Comparison of ENCODE assay signal across 9 cellular contexts in genomic region chr9:88651682-88652633, GRCh38.
A peak's percentile ranks its signal among the peaks of the same experiment; 100 is the strongest.
DNase-seq lines count a peak whose midpoint lies in the region; ATAC-seq, FAIRE-seq and TF ChIP-seq lines count a peak whose summit lies in the region.
"Had no signal": no experiment of that assay in that cellular context is flagged by ENCODE, and none has a peak within 500 bp of the region (broad histone marks: within the 10 kb centered on the region; RNA-seq: fewer than 3 reads in every experiment).

No MANE protein-coding gene starts in this region.

- POLR2A ChIA-PET in A549 (lab: Yijun Ruan, JAX) = no interaction called here

- 23% methylated on average over 10 of the region's 10 CpGs for WGBS in A549 (ENCODE audit: missing lambda C conversion rate)

- H3K9me3 ChIP-seq in A549 = no peaks in the 10 kb centered on the region

- FAIRE-seq in A549 (lab: Jason Lieb, UNC) = no peak

- H3K4me2 ChIP-seq in A549 = peak overlapping the region; percentile 64

- ATAC-seq in A549 = peak; percentile 96 to 98
- ATAC-seq in esophagus mucosa = peak; percentile 82
- ATAC-seq in GM18498 (IDR thresholded peaks at IDR 0.05; ENCODE audit: unreplicated experiment) = no peak
- ATAC-seq in GM19452 (IDR thresholded peaks at IDR 0.05; ENCODE audit: unreplicated experiment) = no peak
- no peak for ATAC-seq in HG03135 (IDR thresholded peaks at IDR 0.05; ENCODE audit: unreplicated experiment)

- TF ChIP-seq EP300 in A549 (IDR thresholded peaks at IDR 0.05) = peak in 1 of 2 experiments; percentile 35; a peak in 1 of 5 replicates

- DNase-seq in A549 (ENCODE audit: low read depth in 1 of 2, low spot score in 1 of 2) (peak; percentile 67 to 83), NCI-H460 (ENCODE audit: extremely low read depth, low read depth) (peak; percentile 11), mucosa of gallbladder (ENCODE audit: low spot score) (peak; percentile 82), T-helper 1 cell (no peak)

- peaks cover 32% of the 10 kb centered on the region for H3K4me1 ChIP-seq in A549

- TF ChIP-seq RAD21 in A549 (conservative IDR thresholded peaks at IDR 0.05 in 1 of 2, IDR thresholded peaks at IDR 0.05 in 1 of 2) = peak; percentile 20 to 23; a peak in 2 of 5 replicates

- H3K27ac ChIP-seq in A549 = peak overlapping the region; percentile 73 to 81
- H3K27ac ChIP-seq: C4-2B had no signal

- no peak for TF ChIP-seq CTCF in A549 (IDR thresholded peaks at IDR 0.05)

- H3K4me3 ChIP-seq in A549 = no peak overlapping the region

- CTCF ChIA-PET in A549 (lab: Yijun Ruan, JAX) = interaction anchor here (0.8 to 2.6 kb wide), 4 partner anchors 10 to 59 kb away, joined by 3 to 9 read pairs (median 5); no protein-coding TSS in a partner anchor

- no peak for TF ChIP-seq POLR2A in A549 (IDR thresholded peaks at IDR 0.05; ENCODE audit: low read length)

TF ChIP-seq in A549, 52 proteins besides CTCF, POLR2A, EP300 and RAD21 (continues in another document):
- TF ChIP-seq ESRRA (IDR thresholded peaks at IDR 0.05; ENCODE audit: borderline replicate concordance, low read length) (no peak), JUN (IDR thresholded peaks at IDR 0.05) (peak in 1 of 2 experiments; percentile 52; a peak in 2 of 5 replicates), HOXA7 (CRISPR knock-in tag; IDR thresholded peaks at IDR 0.05) (no peak), CEBPB (IDR thresholded peaks at IDR 0.05) (peak; percentile 77 to 93), CHD2 (IDR thresholded peaks at IDR 0.05; ENCODE audit: low read length, partially characterized antibody) (no peak), CBX8 (IDR thresholded peaks at IDR 0.05) (no peak), SMC3 (IDR thresholded peaks at IDR 0.05) (0 out of 3 replicates have a peak, but pooled peaks have one; percentile 8), REST (IDR thresholded peaks at IDR 0.05) (no peak), EHF (CRISPR knock-in tag; IDR thresholded peaks at IDR 0.05) (no peak), PHF8 (IDR thresholded peaks at IDR 0.05; ENCODE audit: borderline replicate concordance, low read depth) (no peak), PBX3 (IDR thresholded peaks at IDR 0.05) (no peak), KDM5A (IDR thresholded peaks at IDR 0.05) (no peak), RFX5 (IDR thresholded peaks at IDR 0.05) (no peak), ELK1 (IDR thresholded peaks at IDR 0.05; ENCODE audit: low read depth, low read length) (no peak), HOXB13 (CRISPR knock-in tag; IDR thresholded peaks at IDR 0.05; ENCODE audit: low read depth) (no peak), BHLHE40 (IDR thresholded peaks at IDR 0.05; ENCODE audit: low read depth, low read length) (no peak), MYC (IDR thresholded peaks at IDR 0.05; ENCODE audit: borderline replicate concordance, low read length) (peak; percentile 44; the same call in 1 of the 2 replicates), HOXB5 (CRISPR knock-in tag; IDR thresholded peaks at IDR 0.05) (no peak; the same call in 1 of the 2 replicates), E2F6 (IDR thresholded peaks at IDR 0.05; ENCODE audit: borderline replicate concordance, low read depth) (peak; percentile 75; the same call in 1 of the 2 replicates), FOXS1 (CRISPR knock-in tag; IDR thresholded peaks at IDR 0.05) (peak; percentile 47; the same call in 1 of the 2 replicates), SREBF2 (IDR thresholded peaks at IDR 0.05) (no peak), NR3C1 (IDR thresholded peaks at IDR 0.05) (no peak), KDM1A (IDR thresholded peaks at IDR 0.05; ENCODE audit: low read depth) (no peak), MAFK (IDR thresholded peaks at IDR 0.05; ENCODE audit: partially characterized antibody) (peak; percentile 11), FOSL2 (IDR thresholded peaks at IDR 0.05) (no peak), FOSL2 (CRISPR knock-in tag; IDR thresholded peaks at IDR 0.05) (peak; percentile 71), NFE2L2 (conservative IDR thresholded peaks at IDR 0.05; ENCODE audit: low read length) (no peak), ZFP36 (IDR thresholded peaks at IDR 0.05; ENCODE audit: borderline replicate concordance, partially characterized antibody) (no peak), NPAS2 (CRISPR knock-in tag; IDR thresholded peaks at IDR 0.05; ENCODE audit: borderline replicate concordance) (no peak), MAZ (IDR thresholded peaks at IDR 0.05; ENCODE audit: borderline replicate concordance, low read depth, low read length) (no peak), GATA3 (IDR thresholded peaks at IDR 0.05; ENCODE audit: borderline replicate concordance) (peak; percentile 36; the same call in 1 of the 2 replicates), TP53 (CRISPR knock-in tag; IDR thresholded peaks at IDR 0.05) (no peak), MAX (IDR thresholded peaks at IDR 0.05) (peak; percentile 92), BCL3 (IDR thresholded peaks at IDR 0.05) (no peak), RNF2 (IDR thresholded peaks at IDR 0.05; ENCODE audit: borderline replicate concordance, low read depth) (no peak), ZNF302 (CRISPR knock-in tag; IDR thresholded peaks at IDR 0.05) (no peak), FOSB (CRISPR knock-in tag; IDR thresholded peaks at IDR 0.05) (no peak), HES2 (IDR thresholded peaks at IDR 0.05) (no peak)

Comparison
In these comparisons a context has a peak if more than half of its experiments do, and no peak if none do; other contexts are left out.
1. ATAC-seq: peak in A549 (2 of 2) and esophagus mucosa (single experiment); none in GM18498 (single experiment), GM19452 (single experiment) and HG03135 (single experiment).
2. DNase-seq: peak in A549 (2 of 2), NCI-H460 (single experiment) and mucosa of gallbladder (single experiment); none in T-helper 1 cell (0 of 5).